9 cellular contexts compared by ENCODE assay signal in genomic region chr2:16613475-16613874, GRCh38. TPM values are rescaled to one million over a fixed set of nuclear protein-coding genes. Genes with fewer than 3 reads are reported as not detected.
A peak's percentile ranks its signal among the peaks of the same experiment; 100 is the strongest.
DNase-seq lines count a peak whose midpoint lies in the region; ATAC-seq, FAIRE-seq and TF ChIP-seq lines count a peak whose summit lies in the region.
"Had no signal": no experiment of that assay in that cellular context is flagged by ENCODE, and none has a peak within 500 bp of the region (broad histone marks: within the 10 kb centered on the region; RNA-seq: fewer than 3 reads in every experiment).

No MANE protein-coding gene starts in this region.

- H3K27ac ChIP-seq in keratinocyte (ENCODE audit: control insufficient read depth, insufficient read depth, low read length) = no peak overlapping the region

- H3K27me3 ChIP-seq in keratinocyte (ENCODE audit: control insufficient read depth, extremely low read depth, insufficient read depth, low read length) = peaks cover 2% of the 10 kb centered on the region

- H3K9me3 ChIP-seq in keratinocyte (ENCODE audit: control insufficient read depth, low read depth, low read length) = no peaks in the 10 kb centered on the region
- H3K9me3 ChIP-seq in T-helper 17 cell (ENCODE audit: control insufficient read depth, low read length, poor library complexity, severe bottlenecking) = no peaks in the 10 kb centered on the region
- H3K9me3 ChIP-seq: HAP-1 had no signal

- H3K36me3 ChIP-seq in keratinocyte (ENCODE audit: control insufficient read depth in 2 of 2, extremely low read depth in 1 of 2, insufficient read depth in 2 of 2, low read length in 2 of 2) = no peaks in the 10 kb centered on the region
- H3K36me3 ChIP-seq: HAP-1 had no signal

- no peak for FAIRE-seq in keratinocyte (lab: Jason Lieb, UNC)

- no peaks in the 10 kb centered on the region for H3K36me3 Mint-ChIP-seq in T-helper 17 cell (ENCODE audit: low read depth)

- peak in 2 of 3 experiments; percentile 21 to 52 for TF ChIP-seq CTCF in keratinocyte (optimal IDR thresholded peaks at IDR 0.05 in 1 of 3, IDR thresholded peaks at IDR 0.05 in 1 of 3, conservative IDR thresholded peaks at IDR 0.05 in 1 of 3; ENCODE audit: extremely low read depth in 1 of 3, insufficient read depth in 2 of 3, low read length in 3 of 3)
- peak in 1 of 3 donors; percentile 29 for TF ChIP-seq CTCF in omental fat pad (IDR thresholded peaks at IDR 0.05)

- H3K4me3 Mint-ChIP-seq in T-helper 17 cell = no peak overlapping the region

- no peaks in the 10 kb centered on the region for H3K9me1 ChIP-seq in keratinocyte (ENCODE audit: control insufficient read depth, extremely low read depth, insufficient read depth, low read length)

- peaks cover 39% of the 10 kb centered on the region for H3K27me3 Mint-ChIP-seq in T-helper 17 cell

- peaks cover 13% of the 10 kb centered on the region for H3K4me1 ChIP-seq in keratinocyte (ENCODE audit: control insufficient read depth, extremely low read depth, insufficient read depth, low read length)
- H3K4me1 ChIP-seq: HAP-1 had no signal

- H3K9ac ChIP-seq in keratinocyte (ENCODE audit: control insufficient read depth, extremely low read depth, insufficient read depth, low read length) = no peak overlapping the region

- DNase-seq in COLO829 (ENCODE audit: low spot score) (peak; percentile 40), HuH-7.5 (ENCODE audit: low spot score) (peak; percentile 21), SKM-1 treated with dmso at 0.1 percent for 144 hours (lab: John Stamatoyannopoulos, UW; ENCODE audit: unreplicated experiment) (peak; percentile 38), keratinocyte (ENCODE audit: low read depth, low spot score) (no peak), omental fat pad (ENCODE audit: low spot score) (no peak), T-helper 17 cell (no peak)

- no peak overlapping the region for H3K4me3 ChIP-seq in keratinocyte (ENCODE audit: control insufficient read depth in 2 of 3, extremely low read depth in 1 of 3, insufficient read depth in 2 of 3, low read depth in 1 of 3, low read length in 3 of 3)
- H3K4me3 ChIP-seq: HAP-1 had no signal

- no peak overlapping the region for H3K4me2 ChIP-seq in keratinocyte (ENCODE audit: control insufficient read depth, extremely low read depth, insufficient read depth, low read depth, low read length)

- no peak overlapping the region for H3K27ac Mint-ChIP-seq in T-helper 17 cell

- no peak for ATAC-seq in GM21825 (IDR thresholded peaks at IDR 0.05; ENCODE audit: unreplicated experiment)
- ATAC-seq in omental fat pad (ENCODE audit: low FRiP score) = no peak
- ATAC-seq in GM19467 (IDR thresholded peaks at IDR 0.05; ENCODE audit: unreplicated experiment) = no peak
- ATAC-seq in T-helper 17 cell = no peak

- no peaks in the 10 kb centered on the region for H3K79me2 ChIP-seq in keratinocyte (ENCODE audit: control insufficient read depth, insufficient read depth, low read length)

- dilution Hi-C loops in keratinocyte (cut with MboI; ENCODE audit: extremely low pct_ligation_motif_present, low sequenced_read_pairs) = no loop called here

- H2AFZ ChIP-seq in keratinocyte (ENCODE audit: control insufficient read depth, low read length) = no peak overlapping the region

- no peaks in the 10 kb centered on the region for H4K20me1 ChIP-seq in keratinocyte (ENCODE audit: control insufficient read depth, extremely low read depth, insufficient read depth, low read length)

- H3K4me1 Mint-ChIP-seq in T-helper 17 cell = peaks cover 7% of the 10 kb centered on the region

RNA-seq across cellular contexts. Expression of gene CYRIA, which starts 52.2 kb away (rescaled TPM):
- 0.69 to 1.4 TPM (median 0.79 TPM) in 3 replicates for polyA plus RNA-seq in keratinocyte
- polyA plus RNA-seq in keratinocyte (2011; ENCODE audit: low read depth) = 4.4 TPM
- 1.1 and 1.9 TPM in 2 replicates for polyA plus RNA-seq in keratinocyte (2011; cell fraction: cytosol; rRNA removed)
- 2.3 TPM in 2 replicates for polyA plus RNA-seq in keratinocyte (2011; cell fraction: nucleus; rRNA removed)
- 0.17 and 3.2 TPM in 2 replicates for polyA plus RNA-seq in keratinocyte (2012; ENCODE audit: low replicate concordance)
- 0.58 to 0.63 TPM in 2 of 3 replicates, not detected in the other for polyA minus RNA-seq in keratinocyte
- polyA minus RNA-seq in keratinocyte (2011; cell fraction: cytosol; rRNA and poly(A)+ RNA removed) = 0.58 TPM
- polyA minus RNA-seq in keratinocyte (2011; cell fraction: nucleus; rRNA and poly(A)+ RNA removed) = 1.6 and 2.4 TPM in 2 replicates
- total RNA-seq in omental fat pad (10 to 100 TPM; 11.0 to 25.7 (median 15.1) TPM), T-helper 17 cell (1 to 10 TPM in 1 of 2 donors, under 1 TPM in 1; 0.68 to 2.4 TPM)

Comparison
In these comparisons a context has a peak if more than half of its experiments do, and no peak if none do; other contexts are left out.
1. DNase-seq: peak in COLO829 (single experiment), HuH-7.5 (single experiment) and SKM-1 treated with dmso at 0.1 percent for 144 hours (single experiment); none in keratinocyte (single experiment), omental fat pad (single experiment) and T-helper 17 cell (0 of 3).